In genomic region chr15:40161693-40162401, GRCh38 we compare ENCODE assay signal across 10 cellular contexts. TPM values are rescaled to one million over a fixed set of nuclear protein-coding genes. Genes with fewer than 3 reads are reported as not detected.
DNase-seq lines count a peak whose midpoint lies in the region; ATAC-seq and TF ChIP-seq lines count a peak whose summit lies in the region.
"Had no signal": no experiment of that assay in that cellular context is flagged by ENCODE, and none has a peak within 500 bp of the region (broad histone marks: within the 10 kb centered on the region; RNA-seq: fewer than 3 reads in every experiment).

No MANE protein-coding gene starts in this region.

- H3K27ac ChIP-seq in OCI-LY1 (ENCODE audit: low read depth, low read length, poor library complexity, severe bottlenecking), result peak overlapping the region; percentile 74
- H3K27ac ChIP-seq in esophagus squamous epithelium, result peak overlapping the region in 1 of 4 donors; percentile 46

- no peak for ATAC-seq in activated naive CD8-positive, alpha-beta T cell treated with anti-CD3 and anti-CD28 coated beads, Interleukin-2, amount 50 U/mL, for 24 hours
- no peak for ATAC-seq in GM18907 (IDR thresholded peaks at IDR 0.05; ENCODE audit: unreplicated experiment)

- H3F3A ChIP-seq in OCI-LY1 (ENCODE audit: insufficient read depth, low read length), result no peaks in the 10 kb centered on the region

- H3K4me1 ChIP-seq in OCI-LY1 (ENCODE audit: insufficient read depth, low read length, severe bottlenecking), result peaks cover 46% of the 10 kb centered on the region
- peaks cover 7 to 25% (median 10%) of the 10 kb centered on the region in 3 donors for H3K4me1 ChIP-seq in esophagus squamous epithelium
- H3K4me1 ChIP-seq in skeletal muscle satellite cell (ENCODE audit: control insufficient read depth, insufficient read depth, low read length), result peaks cover 21% of the 10 kb centered on the region

- TF ChIP-seq CTCF in OCI-LY1 (IDR thresholded peaks at IDR 0.05; ENCODE audit: low read length), result no peak
- no peak for TF ChIP-seq CTCF in esophagus squamous epithelium (IDR thresholded peaks at IDR 0.05)

- H3K36me3 ChIP-seq in H7 (replicated peaks; ENCODE audit: control insufficient read depth, insufficient read depth, low read length) (peaks cover 8% of the 10 kb centered on the region), OCI-LY1 (ENCODE audit: insufficient read depth, low read length) (peaks cover 54% of the 10 kb centered on the region), esophagus squamous epithelium (no peaks in the 10 kb centered on the region), skeletal muscle satellite cell (ENCODE audit: insufficient read depth, low read length) (peaks cover 5% of the 10 kb centered on the region)

- H3K36me3 Mint-ChIP-seq in activated naive CD8-positive, alpha-beta T cell treated with anti-CD3 and anti-CD28 coated beads, Interleukin-2, amount 50 U/mL, for 24 hours (ENCODE audit: low read depth), result peaks cover 28% of the 10 kb centered on the region
- H3K36me3 Mint-ChIP-seq: naive B cell had no signal

- DNase-seq in H7 (peak; percentile 24), esophagus squamous epithelium (lab: John Stamatoyannopoulos, UW) (no peak), Kasumi-1 (lab: John Stamatoyannopoulos, UW) (no peak)
- no peak for DNase-seq in activated naive CD8-positive, alpha-beta T cell treated with anti-CD3 and anti-CD28 coated beads, Interleukin-2, amount 50 U/mL, for 24 hours
- DNase-seq: effector CD4-positive, alpha-beta T cell; naive B cell; SHP77 treated with DMSO at 0.1 percent for 48 hours had no signal

- no peak for TF ChIP-seq POLR2A in esophagus squamous epithelium (IDR thresholded peaks at IDR 0.05)

- no peaks in the 10 kb centered on the region for H4K20me1 ChIP-seq in OCI-LY1 (ENCODE audit: insufficient read depth, low read length)

- H3K9ac ChIP-seq in OCI-LY1 (ENCODE audit: low read length) (peak overlapping the region; percentile 98), skeletal muscle satellite cell (ENCODE audit: low read depth, low read length) (peak overlapping the region; percentile 69)

- H3K4me2 ChIP-seq in OCI-LY1 (ENCODE audit: low read length) (peak overlapping the region; percentile 90), skeletal muscle satellite cell (ENCODE audit: low read length) (peak overlapping the region; percentile 79)

- peaks cover 58% of the 10 kb centered on the region for H3K79me2 ChIP-seq in OCI-LY1 (ENCODE audit: insufficient read depth, low read length)

- no peak overlapping the region for H2AFZ ChIP-seq in OCI-LY1 (ENCODE audit: low read length)

- H3K4me3 ChIP-seq in H7 (ENCODE audit: insufficient read depth, low read depth, low read length) (peak overlapping the region; percentile 90), OCI-LY1 (ENCODE audit: low read depth, low read length, poor library complexity, severe bottlenecking) (peak overlapping the region; percentile 85), esophagus squamous epithelium (peak overlapping the region; percentile 55 to 78 (median 70)), skeletal muscle satellite cell (ENCODE audit: low read length) (peak overlapping the region; percentile 82)

- WGBS in esophagus squamous epithelium, 2 donors, result 6 to 11% methylated on average over 2 of the region's 2 CpGs

- no peaks in the 10 kb centered on the region for H3K27me3 Mint-ChIP-seq in activated naive CD8-positive, alpha-beta T cell treated with anti-CD3 and anti-CD28 coated beads, Interleukin-2, amount 50 U/mL, for 24 hours
- H3K27me3 Mint-ChIP-seq: naive B cell had no signal

- no peak overlapping the region for H3K27ac Mint-ChIP-seq in activated naive CD8-positive, alpha-beta T cell treated with anti-CD3 and anti-CD28 coated beads, Interleukin-2, amount 50 U/mL, for 24 hours
- H3K27ac Mint-ChIP-seq: naive B cell had no signal

- no peaks in the 10 kb centered on the region for H3K9me3 ChIP-seq in OCI-LY1 (ENCODE audit: low read length)
- H3K9me3 ChIP-seq in esophagus squamous epithelium, result no peaks in the 10 kb centered on the region
- H3K9me3 ChIP-seq in skeletal muscle satellite cell (replicated peaks; ENCODE audit: low read length), result no peaks in the 10 kb centered on the region

- H3K9me3 Mint-ChIP-seq in activated naive CD8-positive, alpha-beta T cell treated with anti-CD3 and anti-CD28 coated beads, Interleukin-2, amount 50 U/mL, for 24 hours, result no peaks in the 10 kb centered on the region
- H3K9me3 Mint-ChIP-seq: naive B cell had no signal

- H3K4me3 Mint-ChIP-seq in activated naive CD8-positive, alpha-beta T cell treated with anti-CD3 and anti-CD28 coated beads, Interleukin-2, amount 50 U/mL, for 24 hours, result no peak overlapping the region
- H3K4me3 Mint-ChIP-seq: naive B cell had no signal

- intact Hi-C loops in esophagus squamous epithelium (cut with DNase I), result no loop called here

- peaks cover 11% of the 10 kb centered on the region for H3K4me1 Mint-ChIP-seq in activated naive CD8-positive, alpha-beta T cell treated with anti-CD3 and anti-CD28 coated beads, Interleukin-2, amount 50 U/mL, for 24 hours

- H3K27me3 ChIP-seq in H7 (ENCODE audit: control insufficient read depth, insufficient read depth, low read length) (no peaks in the 10 kb centered on the region), OCI-LY1 (ENCODE audit: insufficient read depth, low read length) (no peaks in the 10 kb centered on the region), esophagus squamous epithelium (no peaks in the 10 kb centered on the region), skeletal muscle satellite cell (ENCODE audit: control insufficient read depth, insufficient read depth, low read length) (no peaks in the 10 kb centered on the region)

- H3K9me2 ChIP-seq in OCI-LY1 (ENCODE audit: low read depth, low read length), result no peaks in the 10 kb centered on the region

RNA-seq across cellular contexts. Expression of gene BUB1B, which starts 1.0 kb away (rescaled TPM):
- total RNA-seq in H7 (2014; rRNA removed; shearing (Covaris generic)), result 87.4 and 126 TPM in 2 replicates
- 10 to 100 TPM in 1 of 4 donors, 1 to 10 TPM in 3; 4.1 to 22.3 (median 7.4) TPM for total RNA-seq in esophagus squamous epithelium
- total RNA-seq in skeletal muscle satellite cell (2012; rRNA removed), result 15.7 and 22.1 TPM in 2 replicates

RNA-seq across cellular contexts. Expression of gene BMF, which starts 53.2 kb away (rescaled TPM):
- total RNA-seq in H7 (2014; rRNA removed; shearing (Covaris generic)), result 11.9 and 12.4 TPM in 2 replicates
- 1 to 10 TPM in 2 of 4 donors, under 1 TPM in 2; 0.31 to 4.4 (median 1.4) TPM for total RNA-seq in esophagus squamous epithelium
- total RNA-seq in skeletal muscle satellite cell (2012; rRNA removed), result under 0.01 and 0.44 TPM in 2 replicates
